Comparison of ENCODE assay signal across 8 cellular contexts in genomic region chr5:10301842-10302610, GRCh38. TPM values are rescaled to one million over a fixed set of nuclear protein-coding genes. Genes with fewer than 3 reads are reported as not detected.
DNase-seq lines count a peak whose midpoint lies in the region; ATAC-seq and TF ChIP-seq lines count a peak whose summit lies in the region.
"Had no signal": no experiment of that assay in that cellular context is flagged by ENCODE, and none has a peak within 500 bp of the region (broad histone marks: within the 10 kb centered on the region; RNA-seq: fewer than 3 reads in every experiment).

No MANE protein-coding gene starts in this region.

- peaks cover 2% of the 10 kb centered on the region for H3K4me1 Mint-ChIP-seq in activated naive CD4-positive, alpha-beta T cell treated with anti-CD3 and anti-CD28 coated beads for 36 hours (ENCODE audit: low read depth)

- H3K9me3 Mint-ChIP-seq in activated naive CD4-positive, alpha-beta T cell treated with anti-CD3 and anti-CD28 coated beads for 36 hours, result no peaks in the 10 kb centered on the region

- peak overlapping the region in 1 of 4 donors; percentile 49 for H3K27ac ChIP-seq in upper lobe of left lung

- CTCF ChIA-PET in activated naive CD4-positive, alpha-beta T cell treated with anti-CD3 and anti-CD28 coated beads for 36 hours (lab: Charles Lee), result interaction anchor here (0.6 kb wide), 1 partner anchor 772 kb away, joined by 4 read pairs; no protein-coding TSS in a partner anchor

- H3K27me3 Mint-ChIP-seq in activated naive CD4-positive, alpha-beta T cell treated with anti-CD3 and anti-CD28 coated beads for 36 hours (ENCODE audit: low read depth), result peaks cover 5% of the 10 kb centered on the region

- no peak overlapping the region for H3K27ac Mint-ChIP-seq in activated naive CD4-positive, alpha-beta T cell treated with anti-CD3 and anti-CD28 coated beads for 36 hours

- ATAC-seq in upper lobe of left lung (ENCODE audit: low FRiP score in 2 of 2) (peak; percentile 72 to 85), GM21529 (IDR thresholded peaks at IDR 0.05; ENCODE audit: unreplicated experiment) (no peak)

- H3K4me3 ChIP-seq in upper lobe of left lung, result peak overlapping the region in 3 of 4 donors; percentile 14 to 20 (median 18)

- no peak for TF ChIP-seq CTCF in upper lobe of left lung (IDR thresholded peaks at IDR 0.05)

- no peaks in the 10 kb centered on the region for H3K36me3 ChIP-seq in upper lobe of left lung

- 65 to 69% methylated on average over 8 to 11 of the region's 11 CpGs for WGBS in upper lobe of left lung, 2 donors

- H3K27me3 ChIP-seq in upper lobe of left lung, result no peaks in the 10 kb centered on the region

- no peaks in the 10 kb centered on the region for H3K36me3 Mint-ChIP-seq in activated naive CD4-positive, alpha-beta T cell treated with anti-CD3 and anti-CD28 coated beads for 36 hours (ENCODE audit: low read depth)

- intact Hi-C loops in activated naive CD4-positive, alpha-beta T cell treated with anti-CD3 and anti-CD28 coated beads for 36 hours (cut with micrococcal nuclease), result no loop called here

- H3K9me3 ChIP-seq in upper lobe of left lung, result no peaks in the 10 kb centered on the region

- DNase-seq in NCI-H2029 (lab: John Stamatoyannopoulos, UW) (peak; percentile 89), astrocyte of the hippocampus (ENCODE audit: low read depth, low spot score) (peak; percentile 69), kidney tubule cell (ENCODE audit: low spot score) (peak; percentile 74), upper lobe of left lung (peak; percentile 87 to 92), iPS-NIHi7 (ENCODE audit: extremely low spot score) (no peak)
- no peak for DNase-seq in activated naive CD4-positive, alpha-beta T cell treated with anti-CD3 and anti-CD28 coated beads for 36 hours
- DNase-seq: activated CD8-positive, alpha-beta memory T cell treated with anti-CD3 and anti-CD28 coated beads, Interleukin-2, amount 50 U/mL, for 4 hours had no signal

- H3K4me1 ChIP-seq in upper lobe of left lung, result peaks cover 0 to 11% (median 7%) of the 10 kb centered on the region in 4 donors

- no peak overlapping the region for H3K4me3 Mint-ChIP-seq in activated naive CD4-positive, alpha-beta T cell treated with anti-CD3 and anti-CD28 coated beads for 36 hours

- no peak for TF ChIP-seq EP300 in upper lobe of left lung (IDR thresholded peaks at IDR 0.05)

- TF ChIP-seq POLR2A in upper lobe of left lung (IDR thresholded peaks at IDR 0.05), result no peak

RNA-seq across cellular contexts. Expression of gene CMBL, which starts 5.7 kb away (rescaled TPM):
- 10 to 100 TPM in 2 of 6 donors, 1 to 10 TPM in 4; 8.0 to 19.1 (median 8.4) TPM for total RNA-seq in upper lobe of left lung
- 1 to 10 TPM; 2.2 to 3.2 TPM for total RNA-seq in activated naive CD4-positive, alpha-beta T cell treated with anti-CD3 and anti-CD28 coated beads for 36 hours

RNA-seq across cellular contexts. Expression of gene MARCHF6, which starts 51.5 kb away (rescaled TPM):
- 100 to 1,000 TPM in 4 of 6 donors, 10 to 100 TPM in 2; 48.5 to 128 (median 110) TPM for total RNA-seq in upper lobe of left lung
- total RNA-seq in activated naive CD4-positive, alpha-beta T cell treated with anti-CD3 and anti-CD28 coated beads for 36 hours, result 10 to 100 TPM; 72.5 to 76.8 TPM

RNA-seq across cellular contexts. Expression of gene CCT5, which starts 51.9 kb away (rescaled TPM):
- 100 to 1,000 TPM in 4 of 6 donors, 10 to 100 TPM in 2; 33.5 to 191 (median 103) TPM for total RNA-seq in upper lobe of left lung
- total RNA-seq in activated naive CD4-positive, alpha-beta T cell treated with anti-CD3 and anti-CD28 coated beads for 36 hours, result 100 to 1,000 TPM; 414 to 419 TPM

RNA-seq across cellular contexts. Expression of gene ATPSCKMT, which starts 52.3 kb away (rescaled TPM):
- 10 to 100 TPM in 5 of 6 donors, 1 to 10 TPM in 1; 8.7 to 27.2 (median 14.0) TPM for total RNA-seq in upper lobe of left lung
- total RNA-seq in activated naive CD4-positive, alpha-beta T cell treated with anti-CD3 and anti-CD28 coated beads for 36 hours, result 10 to 100 TPM; 17.0 to 21.5 TPM

Comparison
In these comparisons a context has a peak if more than half of its experiments do, and no peak if none do; other contexts are left out.
1. DNase-seq: peak in NCI-H2029 (single experiment), astrocyte of the hippocampus (single experiment), kidney tubule cell (single experiment) and upper lobe of left lung (2 of 2); none in iPS-NIHi7 (single experiment) and activated naive CD4-positive, alpha-beta T cell treated with anti-CD3 and anti-CD28 coated beads for 36 hours (single experiment).